Comparison of ENCODE assay signal across 2 cellular contexts in the genomic region with DNA sequence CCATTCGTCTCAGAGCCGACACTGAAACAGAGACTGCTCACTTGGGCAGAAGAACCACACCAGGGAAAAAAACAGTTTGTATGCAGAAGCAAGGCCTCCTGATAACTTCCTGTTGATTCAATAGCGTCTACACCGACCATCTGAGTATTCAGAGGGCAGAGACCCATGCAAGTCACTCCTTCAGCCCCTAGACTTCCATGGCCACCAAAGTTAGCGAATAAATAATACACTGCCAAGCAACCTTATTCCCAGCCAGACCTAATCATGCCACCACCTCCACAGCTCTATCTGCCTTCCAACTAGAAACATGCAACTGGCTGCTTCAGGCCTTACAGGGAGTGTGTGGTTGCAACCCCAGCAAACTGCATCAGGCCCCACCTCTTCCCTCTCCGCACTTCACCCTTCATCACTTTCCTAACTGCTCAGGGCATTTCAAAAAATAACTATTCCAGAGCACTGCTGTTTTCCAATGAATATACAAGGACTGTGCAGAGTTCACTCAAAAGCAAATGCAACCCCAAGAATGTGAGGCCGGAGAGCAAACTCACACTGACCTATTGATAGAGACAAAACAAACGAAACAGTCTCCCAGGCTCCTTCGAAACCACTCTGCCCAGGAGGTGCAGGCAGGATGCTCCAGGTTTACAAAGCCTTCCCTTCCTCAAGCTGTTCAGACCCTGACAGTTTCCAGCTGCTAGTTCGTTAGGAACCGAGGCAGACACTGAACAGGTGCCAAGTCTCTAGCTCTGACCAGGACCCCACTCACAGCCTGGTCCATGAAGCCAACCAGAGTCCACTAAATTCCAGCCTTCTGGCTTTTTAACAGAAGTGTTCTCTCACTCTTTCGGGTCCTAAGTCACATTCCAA.
TF ChIP-seq lines count a peak whose summit lies in the region.

No MANE protein-coding gene starts in this region.

TF ChIP-seq in IMR-90, 13 proteins besides CTCF, POLR2A, EP300 and RAD21:
- TF ChIP-seq NFE2L2 (IDR thresholded peaks at IDR 0.05; ENCODE audit: low read depth, low read length) = no peak
- no peak for TF ChIP-seq MAFK (IDR thresholded peaks at IDR 0.05; ENCODE audit: low read depth, low read length)
- TF ChIP-seq CHD1 (IDR thresholded peaks at IDR 0.05; ENCODE audit: low read depth, low read length) = no peak
- no peak for TF ChIP-seq ELK1 (IDR thresholded peaks at IDR 0.05; ENCODE audit: borderline replicate concordance, low read depth, low read length)
- TF ChIP-seq MXI1 (IDR thresholded peaks at IDR 0.05; ENCODE audit: borderline replicate concordance, low read depth, low read length) = no peak
- no peak for TF ChIP-seq FOS (IDR thresholded peaks at IDR 0.05; ENCODE audit: low read depth, low read length)
- TF ChIP-seq CEBPB (IDR thresholded peaks at IDR 0.05; ENCODE audit: low read depth, low read length) = no peak

TF ChIP-seq in GM12878, 131 proteins besides CTCF, POLR2A, EP300 and RAD21:
- TF ChIP-seq CBX5 (IDR thresholded peaks at IDR 0.05; ENCODE audit: low read depth) (no peak), CHD1 (IDR thresholded peaks at IDR 0.05; ENCODE audit: low read depth, low read length) (0 out of 2 replicates have a peak, but pooled peaks have one; percentile 39), ZSCAN29 (IDR thresholded peaks at IDR 0.05) (peak; percentile 99), ZNF217 (IDR thresholded peaks at IDR 0.05) (no peak), MLLT1 (IDR thresholded peaks at IDR 0.05) (0 out of 2 replicates have a peak, but pooled peaks have one; percentile 23), WRNIP1 (IDR thresholded peaks at IDR 0.05; ENCODE audit: borderline replicate concordance, low read depth, low read length) (no peak), FOXK2 (IDR thresholded peaks at IDR 0.05) (0 out of 2 replicates have a peak, but pooled peaks have one; percentile 9), PKNOX1 (IDR thresholded peaks at IDR 0.05) (no peak), SIN3A (IDR thresholded peaks at IDR 0.05; ENCODE audit: low read depth, low read length) (0 out of 2 replicates have a peak, but pooled peaks have one; percentile 34), TCF3 (IDR thresholded peaks at IDR 0.05; ENCODE audit: borderline replicate concordance, insufficient read depth, low read depth, low read length) (0 out of 2 replicates have a peak, but pooled peaks have one; percentile 3), HDAC2 (IDR thresholded peaks at IDR 0.05) (no peak), SIX5 (IDR thresholded peaks at IDR 0.05; ENCODE audit: low read depth, low read length, severe bottlenecking) (no peak), PRDM15 (CRISPR knock-in tag; IDR thresholded peaks at IDR 0.05) (no peak), HDGF (IDR thresholded peaks at IDR 0.05) (peak; percentile 33; the same call in 1 of the 2 replicates)
